8 cellular contexts compared by ENCODE assay signal in genomic region chr11:35419713-35420333, GRCh38. TPM values are rescaled to one million over a fixed set of nuclear protein-coding genes. Genes with fewer than 3 reads are reported as not detected.
A peak's percentile ranks its signal among the peaks of the same experiment; 100 is the strongest.
DNase-seq lines count a peak whose midpoint lies in the region; ATAC-seq and TF ChIP-seq lines count a peak whose summit lies in the region.

No MANE protein-coding gene starts in this region.

- H3K14ac ChIP-seq in trophoblast cell (ENCODE audit: low read length), result no peak overlapping the region

- H3K4me1 ChIP-seq in Caco-2 (no peaks in the 10 kb centered on the region; the same call in 1 of the 2 replicates), NT2/D1 (ENCODE audit: insufficient read depth, insufficient read length) (no peaks in the 10 kb centered on the region), esophagus muscularis mucosa (peaks cover 13 to 27% (median 26%) of the 10 kb centered on the region in 4 donors), trophoblast cell (ENCODE audit: control insufficient read depth in 1 of 2, insufficient read depth in 2 of 2, low read length in 2 of 2) (peaks cover 13 to 15% of the 10 kb centered on the region in 2 experiments)

- no peak overlapping the region for H2BK5ac ChIP-seq in trophoblast cell (ENCODE audit: low read depth, low read length, poor library complexity)

- POLR2A ChIA-PET in Caco-2 (lab: Charles Lee), result no interaction called here

- H4K8ac ChIP-seq in trophoblast cell (ENCODE audit: low read depth, low read length), result no peak overlapping the region

- H3K23ac ChIP-seq in trophoblast cell (ENCODE audit: low read length), result no peak overlapping the region

- TF ChIP-seq CTCF in Caco-2 (IDR thresholded peaks at IDR 0.05; ENCODE audit: insufficient read depth in 1 of 2, low read depth in 1 of 2, low read length in 1 of 2, severe bottlenecking in 1 of 2, unreplicated experiment in 1 of 2), result no peak
- no peak for TF ChIP-seq CTCF in esophagus muscularis mucosa (IDR thresholded peaks at IDR 0.05)

- H3K4ac ChIP-seq in trophoblast cell (ENCODE audit: low read depth, low read length), result no peak overlapping the region

- peaks cover 7% of the 10 kb centered on the region for H3K27me3 ChIP-seq in Caco-2 (replicated peaks; ENCODE audit: control insufficient read depth, insufficient read depth, low read length)
- H3K27me3 ChIP-seq in NT2/D1 (ENCODE audit: insufficient read depth, insufficient read length), result peaks cover 69% of the 10 kb centered on the region
- peaks cover 0 to 57% (median 28%) of the 10 kb centered on the region in 4 donors for H3K27me3 ChIP-seq in esophagus muscularis mucosa
- H3K27me3 ChIP-seq in trophoblast cell (ENCODE audit: insufficient read depth, low read length), result peaks cover 52% of the 10 kb centered on the region

- H3K36me3 Mint-ChIP-seq in Caco-2 (ENCODE audit: insufficient read depth, unreplicated experiment), result no peaks in the 10 kb centered on the region

- DNase-seq in Caco-2 (no peak), NT2/D1 (ENCODE audit: low read depth, low spot score) (no peak), esophagus muscularis mucosa (ENCODE audit: extremely low spot score) (no peak), trophoblast cell (no peak), cortex of kidney (lab: John Stamatoyannopoulos, UW) (no peak), epidermal melanocyte (ENCODE audit: insufficient read length, low spot score) (no peak)

- H3K9ac ChIP-seq in NT2/D1 (ENCODE audit: insufficient read length, low read depth) (peak overlapping the region; percentile 77), trophoblast cell (ENCODE audit: low read length) (no peak overlapping the region)

- no peak overlapping the region for H2BK120ac ChIP-seq in trophoblast cell (ENCODE audit: insufficient read depth, low read length, poor library complexity)

- CTCF ChIA-PET in Caco-2 (lab: Charles Lee), result interaction anchor here (1.2 kb wide), 1 partner anchor 28 kb away, joined by 3 read pairs; no protein-coding TSS in a partner anchor

- H3K9me3 Mint-ChIP-seq in Caco-2 (ENCODE audit: unreplicated experiment), result no peaks in the 10 kb centered on the region

- H3K4me2 ChIP-seq in trophoblast cell (ENCODE audit: low read length), result peak overlapping the region; percentile 93

- no peak overlapping the region for H4K91ac ChIP-seq in trophoblast cell (ENCODE audit: low read depth, low read length)

- no peak overlapping the region for H4K12ac ChIP-seq in trophoblast cell (ENCODE audit: low read depth, low read length)

- H2AK5ac ChIP-seq in trophoblast cell (ENCODE audit: low read length), result no peak overlapping the region

- H3K79me1 ChIP-seq in trophoblast cell (ENCODE audit: low read length), result no peaks in the 10 kb centered on the region

- H2AFZ ChIP-seq in trophoblast cell (ENCODE audit: insufficient read depth, low read length, poor library complexity), result no peak overlapping the region

- no peak overlapping the region for H3K27ac Mint-ChIP-seq in Caco-2 (ENCODE audit: unreplicated experiment)

- H3K4me3 Mint-ChIP-seq in Caco-2 (ENCODE audit: unreplicated experiment), result peak overlapping the region; percentile 66

- intact Hi-C loops in Caco-2 (cut with micrococcal nuclease; ENCODE audit: unreplicated experiment) (no loop called here), esophagus muscularis mucosa (cut with DNase I) (no loop called here)

- WGBS in esophagus muscularis mucosa, result 3% methylated on average over 40 of the region's 52 CpGs
- WGBS in trophoblast cell (ENCODE audit: extremely low coverage, insufficient coverage, insufficient read length), result no CpG with 5 or more reads among the region's 52 CpGs

- H3K36me3 ChIP-seq in Caco-2 (ENCODE audit: control insufficient read depth, insufficient read depth, low read length) (no peaks in the 10 kb centered on the region), NT2/D1 (ENCODE audit: insufficient read depth, insufficient read length, low read length) (no peaks in the 10 kb centered on the region), esophagus muscularis mucosa (no peaks in the 10 kb centered on the region), trophoblast cell (ENCODE audit: control insufficient read depth in 1 of 2, insufficient read depth in 2 of 2, low read length in 2 of 2) (no peaks in the 10 kb centered on the region)

- ATAC-seq in HG03280 (IDR thresholded peaks at IDR 0.05; ENCODE audit: unreplicated experiment) (no peak), HG03521 (IDR thresholded peaks at IDR 0.05; ENCODE audit: unreplicated experiment) (no peak)

- peak overlapping the region; percentile 42 for H3K4me3 ChIP-seq in Caco-2 (ENCODE audit: low read depth, low read length)
- H3K4me3 ChIP-seq in NT2/D1 (ENCODE audit: insufficient read length, low read depth), result peak overlapping the region; percentile 67
- H3K4me3 ChIP-seq in esophagus muscularis mucosa, result peak overlapping the region; percentile 49 to 63 (median 56)
- peak overlapping the region; percentile 41 for H3K4me3 ChIP-seq in trophoblast cell (ENCODE audit: low read depth, low read length)

- H3K9me3 ChIP-seq in Caco-2 (no peaks in the 10 kb centered on the region), NT2/D1 (ENCODE audit: insufficient read depth, low read length) (no peaks in the 10 kb centered on the region), esophagus muscularis mucosa (no peaks in the 10 kb centered on the region), trophoblast cell (ENCODE audit: insufficient read depth, low read depth, low read length) (peaks cover 2% of the 10 kb centered on the region)

- H3K27me3 Mint-ChIP-seq in Caco-2 (ENCODE audit: insufficient read depth, unreplicated experiment), result peaks cover 45% of the 10 kb centered on the region

- TF ChIP-seq POLR2A in esophagus muscularis mucosa (IDR thresholded peaks at IDR 0.05; ENCODE audit: low read depth), result no peak

- no TSS peak for BruUV-seq in Caco-2 (replicated peaks; lab: Mats Ljungman, UMichigan)

- no peak for TF ChIP-seq EP300 in esophagus muscularis mucosa (IDR thresholded peaks at IDR 0.05)

- H2BK12ac ChIP-seq in trophoblast cell (ENCODE audit: low read length), result no peak overlapping the region

- H3K4me1 Mint-ChIP-seq in Caco-2 (ENCODE audit: low read depth, unreplicated experiment), result peaks cover 6% of the 10 kb centered on the region

- H3K27ac ChIP-seq in esophagus muscularis mucosa (replicated peaks in 1 of 4) (no peak overlapping the region), trophoblast cell (ENCODE audit: low read depth, low read length) (no peak overlapping the region)

- no peak overlapping the region for H3K18ac ChIP-seq in trophoblast cell (ENCODE audit: low read length)

- H3K79me2 ChIP-seq in trophoblast cell (ENCODE audit: control insufficient read depth, insufficient read depth, low read length, poor library complexity), result no peaks in the 10 kb centered on the region

RNA-seq across cellular contexts. Expression of gene SLC1A2, which starts 0.5 kb away (rescaled TPM):
- total RNA-seq in Caco-2 (2022) (1.4 and 2.0 TPM in 2 replicates), esophagus muscularis mucosa (under 1 TPM; 0.17 to 0.69 (median 0.37) TPM)
- polyA plus RNA-seq in trophoblast cell (2013), result 2.4 and 2.6 TPM in 2 replicates
